1 cellular context compared by ENCODE assay signal in the genomic region with DNA sequence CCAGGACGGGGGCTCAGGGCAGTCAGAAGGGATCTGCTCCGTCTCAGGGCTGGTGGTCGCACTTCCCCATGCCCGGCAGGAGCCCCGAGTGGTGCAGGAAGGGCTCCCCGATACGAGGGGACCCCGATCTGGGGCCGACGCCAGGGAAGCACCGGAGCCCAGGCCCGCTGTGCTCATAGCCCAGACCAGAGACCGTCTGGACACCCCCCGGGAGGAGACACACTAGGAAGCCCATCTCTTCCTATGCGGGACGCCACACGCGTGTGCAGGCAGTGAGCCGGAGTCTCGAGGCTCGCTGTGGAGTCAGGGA.
TF ChIP-seq lines count a peak whose summit lies in the region.

No MANE protein-coding gene starts in this region.

TF ChIP-seq in H1, 55 proteins besides CTCF, POLR2A, EP300 and RAD21:
- TF ChIP-seq TAF1 (IDR thresholded peaks at IDR 0.05; ENCODE audit: low read depth, low read length) (no peak), CEBPB (IDR thresholded peaks at IDR 0.05; ENCODE audit: low read depth, low read length) (no peak), CBX8 (IDR thresholded peaks at IDR 0.05; ENCODE audit: borderline replicate concordance, low read depth, low read length) (no peak)
